Comparison of ENCODE assay signal across 15 cellular contexts in genomic region chr12:25352078-25352918, GRCh38.
A peak's percentile ranks its signal among the peaks of the same experiment; 100 is the strongest.
DNase-seq lines count a peak whose midpoint lies in the region; ATAC-seq lines count a peak whose summit lies in the region.
"Had no signal": no experiment of that assay in that cellular context is flagged by ENCODE, and none has a peak within 500 bp of the region (broad histone marks: within the 10 kb centered on the region; RNA-seq: fewer than 3 reads in every experiment).

No MANE protein-coding gene starts in this region.

- H3K4me1 ChIP-seq in adipocyte (ENCODE audit: control insufficient read depth, insufficient read depth, low read length), result peaks cover 3% of the 10 kb centered on the region
- H3K4me1 ChIP-seq: Peyer's patch had no signal

- ATAC-seq in GM18861 (IDR thresholded peaks at IDR 0.05; ENCODE audit: unreplicated experiment) (peak; percentile 78), HG02852 (IDR thresholded peaks at IDR 0.05; ENCODE audit: unreplicated experiment) (peak; percentile 52), Right ventricle myocardium inferior (no peak)
- ATAC-seq: activated T-helper 17 cell treated with anti-CD3 and anti-CD28 coated beads, Interleukin-2, amount 50 U/mL, for 72 hours; left cardiac atrium; sciatic nerve had no signal

- intact Hi-C loops in Right ventricle myocardium inferior (cut with DNase I), result no loop called here

- no peaks in the 10 kb centered on the region for H3K9me3 ChIP-seq in adipocyte (ENCODE audit: control insufficient read depth, low read length)
- H3K9me3 ChIP-seq: Peyer's patch had no signal

- no peak overlapping the region for H3K4me3 ChIP-seq in adipocyte (ENCODE audit: low read length)
- H3K4me3 ChIP-seq: cardiac muscle cell, Peyer's patch had no signal

- H3K9ac ChIP-seq in adipocyte (ENCODE audit: low read length), result no peak overlapping the region

- DNase-seq in adipocyte (ENCODE audit: low read depth) (peak; percentile 38), renal cortical epithelial cell (ENCODE audit: low read depth) (peak; percentile 3), ureter (ENCODE audit: low spot score) (no peak), NCI-H82 (lab: John Stamatoyannopoulos, UW) (no peak), Right ventricle myocardium inferior (ENCODE audit: missing footprints) (no peak)
- DNase-seq: activated CD4-positive, alpha-beta T cell treated with anti-CD3 and anti-CD28 coated beads for 4 hours; CD8-positive, alpha-beta memory T cell; left cardiac atrium; NCI-H446; Peyer's patch had no signal

- H3K27me3 ChIP-seq in adipocyte (replicated peaks; ENCODE audit: control insufficient read depth, insufficient read depth, low read length), result no peaks in the 10 kb centered on the region
- H3K27me3 ChIP-seq: cardiac muscle cell, Peyer's patch had no signal

- no peaks in the 10 kb centered on the region for H3K36me3 ChIP-seq in adipocyte (ENCODE audit: control insufficient read depth, insufficient read depth, low read length, severe bottlenecking)
- H3K36me3 ChIP-seq: cardiac muscle cell, Peyer's patch had no signal

Comparison
In these comparisons a context has a peak if more than half of its experiments do, and no peak if none do; other contexts are left out.
1. DNase-seq: peak in adipocyte (single experiment) and renal cortical epithelial cell (single experiment); none in ureter (single experiment), NCI-H82 (single experiment) and Right ventricle myocardium inferior (single experiment).